In the genomic region with DNA sequence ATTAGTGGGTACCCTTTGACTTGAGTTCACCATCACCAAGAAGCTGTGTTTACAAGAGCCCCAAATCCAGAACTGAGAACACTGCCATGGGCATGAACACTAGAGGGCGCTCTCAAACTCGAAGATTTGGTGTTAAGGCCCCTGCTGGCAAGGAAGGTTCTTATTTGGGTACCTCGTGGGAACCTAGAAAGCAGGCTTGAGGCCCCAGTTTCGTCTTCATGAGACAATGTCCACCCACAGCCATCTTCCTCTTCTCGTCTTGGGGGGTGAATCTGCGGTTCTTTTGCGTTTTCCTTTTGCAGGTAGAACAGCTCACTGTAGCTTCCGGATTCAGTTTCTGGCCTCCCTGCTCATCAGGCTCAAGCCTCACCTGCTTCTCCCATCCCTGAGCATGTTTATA, we compare ENCODE assay signal across 9 cellular contexts.
DNase-seq lines count a peak whose midpoint lies in the region; ATAC-seq, FAIRE-seq and TF ChIP-seq lines count a peak whose summit lies in the region.
"Had no signal": no experiment of that assay in that cellular context is flagged by ENCODE, and none has a peak within 500 bp of the region (broad histone marks: within the 10 kb centered on the region; RNA-seq: fewer than 3 reads in every experiment).

No MANE protein-coding gene starts in this region.

- TF ChIP-seq RAD21 in H1 (IDR thresholded peaks at IDR 0.05 in 1 of 2, conservative IDR thresholded peaks at IDR 0.05 in 1 of 2; ENCODE audit: low read depth in 2 of 2, low read length in 2 of 2) = peak; percentile 76 to 85

- no peak for FAIRE-seq in H1 (lab: Jason Lieb, UNC)

- DNase-seq in activated T-cell treated with anti-CD3 and anti-CD28 coated beads for 1 hour (ENCODE audit: low read depth) (peak; percentile 1), HuH-7.5 (ENCODE audit: low spot score) (peak; percentile 26), SK-N-MC (ENCODE audit: low read depth, low spot score) (peak; percentile 28), H1 (ENCODE audit: low read depth in 1 of 2, low spot score in 2 of 2) (peak; percentile 60 to 83), myocyte (ENCODE audit: low read depth) (peak; percentile 85), NCI-H1436 treated with DMSO at 0.1 percent for 48 hours (lab: John Stamatoyannopoulos, UW) (no peak)
- DNase-seq in activated T-cell treated with anti-CD3 and anti-CD28 coated beads, Interleukin-2, amount 50 U/mL, for 4 hours = no peak

- no peak for TF ChIP-seq POLR2A in H1 (IDR thresholded peaks at IDR 0.05; ENCODE audit: control extremely low read depth in 1 of 2, low read depth in 2 of 2, low read length in 2 of 2)

- H2BK12ac ChIP-seq in H1 (ENCODE audit: low read depth, low read length) = no peak overlapping the region

- no peak overlapping the region for H2BK120ac ChIP-seq in H1 (replicated peaks; ENCODE audit: low read depth, low read length)

- no peaks in the 10 kb centered on the region for H3K9me3 ChIP-seq in SK-N-MC (ENCODE audit: low read depth, low read length)
- H3K9me3 ChIP-seq in H1 (ENCODE audit: insufficient read depth in 2 of 2, low read depth in 1 of 2, low read length in 1 of 2) = no peaks in the 10 kb centered on the region

- no peak overlapping the region for H3K4me3 Mint-ChIP-seq in activated T-cell treated with anti-CD3 and anti-CD28 coated beads, Interleukin-2, amount 50 U/mL, for 4 hours
- H3K4me3 Mint-ChIP-seq: memory B cell had no signal

- peak; percentile 55 to 98 (median 90) for TF ChIP-seq CTCF in H1 (IDR thresholded peaks at IDR 0.05; ENCODE audit: control extremely low read depth in 1 of 3, insufficient read depth in 1 of 3, low read depth in 1 of 3, low read length in 3 of 3)

- H2BK15ac ChIP-seq in H1 (ENCODE audit: low read length) = no peak overlapping the region

- no peak overlapping the region for H3K56ac ChIP-seq in H1 (replicated peaks; ENCODE audit: insufficient read length, low read depth, low read length)

- no peaks in the 10 kb centered on the region for H3K79me1 ChIP-seq in H1 (ENCODE audit: low read depth, low read length)

- no peak overlapping the region for H4K8ac ChIP-seq in H1 (ENCODE audit: extremely low read depth, insufficient read depth, low read length)

- H2AFZ ChIP-seq in H1 (ENCODE audit: low read length) = no peak overlapping the region

- WGBS in H1 (ENCODE audit: extremely low coverage in 1 of 2, insufficient coverage in 1 of 2, insufficient read length in 1 of 2, insufficient replicate concordance in 2 of 2, low coverage in 1 of 2, low lambda C conversion rate in 2 of 2, missing lambda C conversion rate in 1 of 2), 2 experiments = 59% methylated on average over 8 of the region's 8 CpGs; no CpG with 5 or more reads in 1 of the 2 experiments

- H3K79me2 ChIP-seq in H1 (ENCODE audit: control insufficient read depth in 1 of 2, insufficient read depth in 2 of 2, low read length in 2 of 2) = no peaks in the 10 kb centered on the region

- H3K4me2 ChIP-seq in H1 (ENCODE audit: insufficient read depth in 1 of 2, low read depth in 2 of 2, low read length in 2 of 2) = no peak overlapping the region

- CTCF ChIA-PET in H1 (lab: Charles Lee; ENCODE audit: partially characterized antibody) = interaction anchor here (0.6 to 1.8 kb wide), 19 partner anchors 11 to 670 kb away, joined by 3 to 10 read pairs (median 4); no protein-coding TSS in a partner anchor

- ATAC-seq in activated T-cell treated with anti-CD3 and anti-CD28 coated beads, Interleukin-2, amount 50 U/mL, for 4 hours = no peak
- ATAC-seq in GM21825 (IDR thresholded peaks at IDR 0.05; ENCODE audit: unreplicated experiment) = peak; percentile 71

- H3K23me2 ChIP-seq in H1 (ENCODE audit: low read depth, low read length) = no peaks in the 10 kb centered on the region

- no peak overlapping the region for H3K27ac ChIP-seq in SK-N-MC
- H3K27ac ChIP-seq in H1 (ENCODE audit: low read depth, low read length) = no peak overlapping the region

- H3K14ac ChIP-seq in H1 (ENCODE audit: insufficient read length) = no peak overlapping the region

- no peak overlapping the region for H4K5ac ChIP-seq in H1 (ENCODE audit: insufficient read length, low read depth, low read length)

- H3K9ac ChIP-seq in SK-N-MC (ENCODE audit: insufficient read length) (no peak overlapping the region), H1 (replicated peaks in 1 of 4; ENCODE audit: extremely low read depth in 1 of 4, low read depth in 3 of 4, low read length in 3 of 4) (no peak overlapping the region)

- H2BK5ac ChIP-seq in H1 (ENCODE audit: low read depth, low read length) = no peak overlapping the region

- H3K4me1 Mint-ChIP-seq in activated T-cell treated with anti-CD3 and anti-CD28 coated beads, Interleukin-2, amount 50 U/mL, for 4 hours (ENCODE audit: low read depth) = peaks cover 1% of the 10 kb centered on the region
- H3K4me1 Mint-ChIP-seq: memory B cell had no signal

- H3K18ac ChIP-seq in H1 (ENCODE audit: extremely low read depth, low read length) = no peak overlapping the region

- no peak overlapping the region for H2AK5ac ChIP-seq in H1 (ENCODE audit: low read depth, low read length)

- H3K36me3 Mint-ChIP-seq in activated T-cell treated with anti-CD3 and anti-CD28 coated beads, Interleukin-2, amount 50 U/mL, for 4 hours (ENCODE audit: insufficient read depth) = no peaks in the 10 kb centered on the region
- H3K36me3 Mint-ChIP-seq: memory B cell had no signal

- no peak overlapping the region for H2BK20ac ChIP-seq in H1 (ENCODE audit: low read length)

- H3K4ac ChIP-seq in H1 (replicated peaks; ENCODE audit: insufficient read length, low read depth, low read length) = no peak overlapping the region

- POLR2A ChIA-PET in H1 (lab: Charles Lee; ENCODE audit: partially characterized antibody) = no interaction called here

- H3K4me3 ChIP-seq in SK-N-MC = no peak overlapping the region
- H3K4me3 ChIP-seq in H1 (ENCODE audit: extremely low read depth in 1 of 4, insufficient read depth in 2 of 4, low read depth in 3 of 4, low read length in 4 of 4) = no peak overlapping the region

- no peaks in the 10 kb centered on the region for H3K27me3 ChIP-seq in H1 (replicated peaks in 1 of 4; ENCODE audit: control insufficient read depth in 3 of 4, extremely low read depth in 1 of 4, insufficient read depth in 3 of 4, low read length in 3 of 4)

- no peaks in the 10 kb centered on the region for H3K27me3 Mint-ChIP-seq in activated T-cell treated with anti-CD3 and anti-CD28 coated beads, Interleukin-2, amount 50 U/mL, for 4 hours (ENCODE audit: low read depth)
- H3K27me3 Mint-ChIP-seq: memory B cell had no signal

- H3K4me1 ChIP-seq in H1 (replicated peaks in 1 of 4; ENCODE audit: control insufficient read depth in 3 of 4, insufficient read depth in 4 of 4, low read length in 3 of 4) = peaks cover 3 to 5% (median 4%) of the 10 kb centered on the region in 4 experiments; a peak in 4 of 7 replicates

- H4K20me1 ChIP-seq in H1 (replicated peaks in 1 of 2; ENCODE audit: control insufficient read depth in 1 of 2, insufficient read depth in 2 of 2, low read length in 2 of 2) = no peaks in the 10 kb centered on the region

- no peaks in the 10 kb centered on the region for H3K9me3 Mint-ChIP-seq in activated T-cell treated with anti-CD3 and anti-CD28 coated beads, Interleukin-2, amount 50 U/mL, for 4 hours

- H3K36me3 ChIP-seq in SK-N-MC (ENCODE audit: insufficient read depth, low read length) (no peaks in the 10 kb centered on the region), H1 (ENCODE audit: control insufficient read depth in 2 of 4, insufficient read depth in 4 of 4, low read length in 3 of 4) (no peaks in the 10 kb centered on the region)

- TF ChIP-seq EP300 in H1 (IDR thresholded peaks at IDR 0.05; ENCODE audit: borderline replicate concordance in 1 of 2, low read depth in 2 of 2, low read length in 2 of 2) = no peak

- H3K23ac ChIP-seq in H1 (ENCODE audit: insufficient read length) = no peak overlapping the region

- H4K91ac ChIP-seq in H1 (replicated peaks; ENCODE audit: insufficient read length, low read length) = no peak overlapping the region

TF ChIP-seq in H1, 55 proteins besides CTCF, POLR2A, EP300 and RAD21:
- TF ChIP-seq SP4 (IDR thresholded peaks at IDR 0.05; ENCODE audit: low read length) (no peak), SRF (IDR thresholded peaks at IDR 0.05; ENCODE audit: low read depth, low read length) (0 out of 2 replicates have a peak, but pooled peaks have one; percentile 5), KDM1A (IDR thresholded peaks at IDR 0.05; ENCODE audit: borderline replicate concordance, low read length) (no peak), SAP30 (IDR thresholded peaks at IDR 0.05; ENCODE audit: insufficient read depth, insufficient replicate concordance, low read length) (no peak), TCF12 (IDR thresholded peaks at IDR 0.05; ENCODE audit: low read depth, low read length) (no peak)
- TF ChIP-seq, protein P1, sequence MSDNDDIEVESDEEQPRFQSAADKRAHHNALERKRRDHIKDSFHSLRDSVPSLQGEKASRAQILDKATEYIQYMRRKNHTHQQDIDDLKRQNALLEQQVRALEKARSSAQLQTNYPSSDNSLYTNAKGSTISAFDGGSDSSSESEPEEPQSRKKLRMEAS (IDR thresholded peaks at IDR 0.05) = peak; percentile 57; the same call in 1 of the 2 replicates
- TF ChIP-seq, protein P2, sequence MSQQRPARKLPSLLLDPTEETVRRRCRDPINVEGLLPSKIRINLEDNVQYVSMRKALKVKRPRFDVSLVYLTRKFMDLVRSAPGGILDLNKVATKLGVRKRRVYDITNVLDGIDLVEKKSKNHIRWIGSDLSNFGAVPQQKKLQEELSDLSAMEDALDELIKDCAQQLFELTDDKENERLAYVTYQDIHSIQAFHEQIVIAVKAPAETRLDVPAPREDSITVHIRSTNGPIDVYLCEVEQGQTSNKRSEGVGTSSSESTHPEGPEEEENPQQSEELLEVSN (IDR thresholded peaks at IDR 0.05) = peak; percentile 56; the same call in 1 of the 2 replicates

Comparison
In these comparisons a context has a peak if more than half of its experiments do, and no peak if none do; other contexts are left out.
1. DNase-seq: peak in activated T-cell treated with anti-CD3 and anti-CD28 coated beads for 1 hour (single experiment), HuH-7.5 (single experiment), SK-N-MC (single experiment), H1 (2 of 2) and myocyte (single experiment); none in activated T-cell treated with anti-CD3 and anti-CD28 coated beads, Interleukin-2, amount 50 U/mL, for 4 hours (single experiment) and NCI-H1436 treated with DMSO at 0.1 percent for 48 hours (single experiment).